ENCODE assay signal across 18 cellular contexts in genomic region chr3:9876991-9877390, GRCh38. TPM values are rescaled to one million over a fixed set of nuclear protein-coding genes. Genes with fewer than 3 reads are reported as not detected.
"Had no signal": no experiment of that assay in that cellular context is flagged by ENCODE, and none has a peak within 500 bp of the region (broad histone marks: within the 10 kb centered on the region; RNA-seq: fewer than 3 reads in every experiment).

No MANE protein-coding gene starts in this region.

- H3K27ac Mint-ChIP-seq: memory B cell; T-helper 1 cell treated with Interleukin-12 subunit alpha and Interleukin-12 subunit beta and Interleukin-4 antibody, amounts not matched to agents 30 μg/mL and 1 μg/mL, for 36 hours had no signal

- H3K9me3 ChIP-seq: adrenal gland, heart left ventricle, left lung, sigmoid colon, thyroid gland, uterus had no signal

- H3K4me3 ChIP-seq: adrenal gland, coronary artery, heart left ventricle, left lung, sigmoid colon, thyroid gland, uterus had no signal

- H3K4me1 ChIP-seq: heart left ventricle, left lung, sigmoid colon, thyroid gland had no signal

- H3K4me3 Mint-ChIP-seq: memory B cell; T-helper 1 cell treated with Interleukin-12 subunit alpha and Interleukin-12 subunit beta and Interleukin-4 antibody, amounts not matched to agents 30 μg/mL and 1 μg/mL, for 36 hours had no signal

- H3K9me3 Mint-ChIP-seq: memory B cell; T-helper 1 cell treated with Interleukin-12 subunit alpha and Interleukin-12 subunit beta and Interleukin-4 antibody, amounts not matched to agents 30 μg/mL and 1 μg/mL, for 36 hours had no signal

- ATAC-seq: heart left ventricle, left lung had no signal

- H3K27me3 ChIP-seq: adrenal gland, heart left ventricle, left lung, sigmoid colon, thyroid gland, uterus had no signal

- H3K36me3 Mint-ChIP-seq: memory B cell had no signal

- DNase-seq: activated CD4-positive, alpha-beta T cell treated with anti-CD3 and anti-CD28 coated beads, Interleukin-2, amount 50 U/mL, for 4 hours; activated T-cell treated with anti-CD3 and anti-CD28 coated beads, Interleukin-2, amount 50 U/mL, for 48 hours; adrenal gland; caudate nucleus; effector CD4-positive, alpha-beta T cell; foreskin melanocyte; heart left ventricle; islet precursor cell; left lung; sigmoid colon; stimulated activated CD4-positive, alpha-beta T cell treated with anti-CD3 and anti-CD28 coated beads, Interleukin-12 subunit alpha, Interleukin-12 subunit beta, amount 100 ng/mL, for 4 hours; thyroid gland; uterus had no signal

- H3K36me3 ChIP-seq: adrenal gland, heart left ventricle, left lung, sigmoid colon, thyroid gland, uterus had no signal

- H3K27ac ChIP-seq: adrenal gland, coronary artery, heart left ventricle, left lung, sigmoid colon, thyroid gland, uterus had no signal

- H3K4me1 Mint-ChIP-seq: memory B cell had no signal

RNA-seq across cellular contexts. Expression of gene CIDEC, which starts 3.1 kb away (rescaled TPM):
- total RNA-seq: endothelial cell of umbilical vein, left lung, osteocyte had no signal
